ENCODE assay signal across 8 cellular contexts in the genomic region with DNA sequence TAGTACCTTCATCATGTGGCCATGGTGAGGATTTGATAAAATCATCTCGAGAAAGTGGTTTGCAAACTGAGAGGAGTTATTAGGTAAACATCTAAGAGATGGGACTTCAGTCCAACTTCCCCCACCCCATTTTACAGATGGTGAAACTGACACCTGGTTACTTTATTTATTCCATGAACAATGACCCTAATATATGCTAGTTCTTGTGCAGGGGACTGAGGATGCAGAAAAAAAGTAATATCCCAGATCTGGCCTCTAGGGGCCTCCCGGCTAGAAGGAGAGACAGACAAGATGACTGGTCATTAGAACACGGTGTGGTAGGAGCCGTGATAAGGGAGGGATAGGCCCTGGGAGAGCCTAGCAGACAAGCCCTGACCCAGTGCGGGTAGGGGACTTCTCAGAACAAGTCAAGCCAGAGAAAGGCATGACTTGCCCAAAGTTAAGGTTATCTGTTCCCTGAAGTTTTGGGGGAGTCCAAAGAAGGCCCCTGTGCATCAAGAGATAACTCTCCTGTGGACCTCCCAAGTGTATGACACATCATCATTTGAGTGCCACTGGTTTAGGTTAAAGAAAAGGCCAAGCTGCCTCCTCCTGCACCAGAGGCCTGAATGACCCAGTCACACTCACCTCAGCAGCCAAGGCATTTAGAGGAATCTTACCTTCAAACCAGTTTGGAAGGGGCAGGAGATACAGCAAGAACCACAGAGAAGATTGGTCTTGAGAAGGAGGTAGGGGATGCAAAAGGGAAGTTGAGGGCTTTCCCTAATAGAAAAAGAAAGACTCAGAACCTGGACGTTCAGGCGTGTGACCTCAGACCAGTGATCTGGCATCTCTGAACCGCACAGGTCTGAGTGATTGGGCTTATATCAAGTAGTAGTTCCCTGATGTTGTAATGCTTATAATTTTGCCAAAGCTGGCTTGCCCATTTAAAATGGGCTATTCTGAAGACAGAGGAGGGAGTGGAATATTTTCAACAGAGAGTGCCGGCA. TPM values are rescaled to one million over a fixed set of nuclear protein-coding genes. Genes with fewer than 3 reads are reported as not detected.
DNase-seq lines count a peak whose midpoint lies in the region; ATAC-seq, FAIRE-seq and TF ChIP-seq lines count a peak whose summit lies in the region.

No MANE protein-coding gene starts in this region.

- CTCF ChIA-PET in endothelial cell of umbilical vein (lab: Charles Lee), result interaction anchor here (0.9 kb wide), 1 partner anchor 119 kb away, joined by 3 read pairs; no protein-coding TSS in a partner anchor

- H3K9me3 ChIP-seq in endothelial cell of umbilical vein (replicated peaks; ENCODE audit: control insufficient read depth, insufficient read depth, low read length) (no peaks in the 10 kb centered on the region), small intestine (ENCODE audit: control insufficient read depth, low read depth) (no peaks in the 10 kb centered on the region)

- H3K36me3 Mint-ChIP-seq in nephron progenitor cell (ENCODE audit: low read depth), result no peaks in the 10 kb centered on the region

- H3K27me3 Mint-ChIP-seq in nephron progenitor cell (ENCODE audit: low read depth, poor library complexity), result no peaks in the 10 kb centered on the region

- no peaks in the 10 kb centered on the region for H4K20me1 ChIP-seq in endothelial cell of umbilical vein (replicated peaks; ENCODE audit: control insufficient read depth, extremely low read depth, insufficient read depth, low read length)

- peaks cover 39% of the 10 kb centered on the region for H3K4me1 Mint-ChIP-seq in nephron progenitor cell

- ATAC-seq in HG02870 (IDR thresholded peaks at IDR 0.05; ENCODE audit: unreplicated experiment), result no peak

- H3K27me3 ChIP-seq in endothelial cell of umbilical vein (ENCODE audit: control insufficient read depth in 2 of 2, insufficient read depth in 2 of 2, low read length in 2 of 2), result peaks cover 20 to 24% of the 10 kb centered on the region in 2 experiments
- H3K27me3 ChIP-seq in small intestine (ENCODE audit: control insufficient read depth in 2 of 2, insufficient read depth in 2 of 2, low read length in 2 of 2), result no peaks in the 10 kb centered on the region

- no peaks in the 10 kb centered on the region for H3K36me3 ChIP-seq in endothelial cell of umbilical vein (ENCODE audit: control insufficient read depth in 2 of 2, extremely low read depth in 1 of 2, insufficient read depth in 2 of 2, low read length in 2 of 2)
- H3K36me3 ChIP-seq in small intestine (ENCODE audit: control insufficient read depth in 2 of 2, insufficient read depth in 2 of 2, low read length in 2 of 2), result no peaks in the 10 kb centered on the region

- 53 to 56% (median 53%) methylated on average over 9 of the region's 9 CpGs for WGBS in small intestine, 3 donors

- dilution Hi-C loops in endothelial cell of umbilical vein (cut with MboI; ENCODE audit: extremely low pct_ligation_motif_present, low sequenced_read_pairs), result no loop called here

- in situ Hi-C loops in ACHN (cut with HindIII; ENCODE audit: low pct_ligation_motif_present, low pct_unique_long_range_greater_than_20kb, low sequenced_read_pairs) (no loop called here), GM13976 (cut with MboI; ENCODE audit: low sequenced_read_pairs, unreplicated experiment) (no loop called here)

- peak overlapping the region; percentile 45 for H3K4me3 Mint-ChIP-seq in nephron progenitor cell

- TF ChIP-seq CTCF in GM13976 (IDR thresholded peaks at IDR 0.05; ENCODE audit: borderline replicate concordance, control extremely low read depth, extremely low read depth, insufficient read depth, missing control alignments) (peak; percentile 43), endothelial cell of umbilical vein (IDR thresholded peaks at IDR 0.05; ENCODE audit: extremely low read depth in 1 of 2, insufficient read depth in 1 of 2, low read depth in 1 of 2, low read length in 2 of 2) (peak; percentile 46 to 50), nephron progenitor cell (IDR thresholded peaks at IDR 0.05) (peak; percentile 56)

- H3K27ac ChIP-seq in endothelial cell of umbilical vein (ENCODE audit: insufficient read depth, low read depth, low read length), result no peak overlapping the region
- peak overlapping the region in 1 of 2 donors; percentile 32 for H3K27ac ChIP-seq in small intestine (ENCODE audit: low read depth in 1 of 2, low read length in 1 of 2)

- H3K9me3 Mint-ChIP-seq in nephron progenitor cell, result peaks cover 5% of the 10 kb centered on the region

- H3K4me3 ChIP-seq in endothelial cell of umbilical vein (replicated peaks in 1 of 3; ENCODE audit: insufficient read depth in 1 of 3, low read depth in 1 of 3, low read length in 3 of 3) (no peak overlapping the region), small intestine (ENCODE audit: low read depth in 1 of 2, low read length in 2 of 2) (no peak overlapping the region)

- H3K4me1 ChIP-seq in endothelial cell of umbilical vein (ENCODE audit: control insufficient read depth, extremely low read depth, insufficient read depth, low read length) (peaks cover 19% of the 10 kb centered on the region), small intestine (ENCODE audit: control insufficient read depth in 2 of 2, insufficient read depth in 1 of 2, low read depth in 1 of 2, low read length in 1 of 2) (no peaks in the 10 kb centered on the region)

- H3K79me2 ChIP-seq in endothelial cell of umbilical vein (ENCODE audit: control insufficient read depth, insufficient read depth, low read length), result no peaks in the 10 kb centered on the region

- intact Hi-C loops in endothelial cell of umbilical vein (cut with micrococcal nuclease), result no loop called here

- H3K4me2 ChIP-seq in endothelial cell of umbilical vein (ENCODE audit: insufficient read depth, low read length), result no peak overlapping the region

- H3K27ac Mint-ChIP-seq in nephron progenitor cell, result no peak overlapping the region

- DNase-seq in ACHN (peak; percentile 55), GM13976 (ENCODE audit: low spot score) (peak; percentile 73), NCI-H69 (lab: John Stamatoyannopoulos, UW) (peak; percentile 20), endothelial cell of umbilical vein (ENCODE audit: low read depth, low spot score) (peak; percentile 33), nephron progenitor cell (no peak), small intestine (no peak), T-helper 1 cell (no peak)

- H2AFZ ChIP-seq in endothelial cell of umbilical vein (ENCODE audit: low read depth, low read length), result no peak overlapping the region

- POLR2A ChIA-PET in endothelial cell of umbilical vein (lab: Charles Lee), result no interaction called here

- no peaks in the 10 kb centered on the region for H3K9me1 ChIP-seq in endothelial cell of umbilical vein (replicated peaks; ENCODE audit: control insufficient read depth, extremely low read depth, insufficient read depth, low read length)

- FAIRE-seq in endothelial cell of umbilical vein (lab: Jason Lieb, UNC), result peak; percentile 44
- no peak for FAIRE-seq in small intestine (lab: Jason Lieb, UNC)

- no peak for TF ChIP-seq POLR2A in endothelial cell of umbilical vein (IDR thresholded peaks at IDR 0.05; ENCODE audit: low read depth, low read length)

- no TSS peak for BruUV-seq in endothelial cell of umbilical vein (replicated peaks; lab: Mats Ljungman, UMichigan)

- no peak overlapping the region for H3K9ac ChIP-seq in endothelial cell of umbilical vein (replicated peaks; ENCODE audit: extremely low read depth, insufficient read depth, low read length)

TF ChIP-seq in endothelial cell of umbilical vein, 7 proteins besides CTCF, POLR2A, EP300 and RAD21:
- TF ChIP-seq EZH2 (IDR thresholded peaks at IDR 0.05; ENCODE audit: borderline replicate concordance, low read depth, low read length, severe bottlenecking), result no peak
- TF ChIP-seq MYC (IDR thresholded peaks at IDR 0.05; ENCODE audit: low read depth, low read length), result no peak
- no peak for TF ChIP-seq MAX (IDR thresholded peaks at IDR 0.05; ENCODE audit: insufficient read depth, insufficient read length)
- TF ChIP-seq POLR2AphosphoS5 (IDR thresholded peaks at IDR 0.05; ENCODE audit: insufficient read depth, low read depth, low read length), result no peak
- TF ChIP-seq FOS (IDR thresholded peaks at IDR 0.05; ENCODE audit: borderline replicate concordance, insufficient read depth, low read length), result no peak
- no peak for TF ChIP-seq JUN (IDR thresholded peaks at IDR 0.05; ENCODE audit: borderline replicate concordance, insufficient read depth, insufficient read length, low read depth)
- TF ChIP-seq GATA2 (IDR thresholded peaks at IDR 0.05; ENCODE audit: insufficient read depth, insufficient read length, low read depth, low read length), result no peak

RNA-seq across cellular contexts. Expression of gene CMKLR1, which starts 1.6 kb away (rescaled TPM):
- total RNA-seq in endothelial cell of umbilical vein, result not detected in 2 replicates
- polyA plus RNA-seq in endothelial cell of umbilical vein (0.60 and 0.61 TPM in 2 replicates), small intestine (1 to 10 TPM; 1.1 to 5.5 (median 1.4) TPM)
- 0.14 and 0.15 TPM in 2 replicates for polyA plus RNA-seq in endothelial cell of umbilical vein (2011; cell fraction: cytosol; rRNA removed)
- polyA plus RNA-seq in endothelial cell of umbilical vein (2011; cell fraction: nucleus; rRNA removed), result 0.07 and 0.13 TPM in 2 replicates
- 0.13 and 0.42 TPM in 2 replicates for polyA plus RNA-seq in endothelial cell of umbilical vein (2012)
- 1.7 and 1.8 TPM in 2 replicates for polyA minus RNA-seq in endothelial cell of umbilical vein
- polyA minus RNA-seq in endothelial cell of umbilical vein (2011; cell fraction: cytosol; rRNA and poly(A)+ RNA removed), result not detected
- 0.10 and 0.58 TPM in 2 replicates for polyA minus RNA-seq in endothelial cell of umbilical vein (2011; cell fraction: nucleus; rRNA and poly(A)+ RNA removed)

Comparison
In these comparisons a context has a peak if more than half of its experiments do, and no peak if none do; other contexts are left out.
1. DNase-seq: peak in ACHN (single experiment), GM13976 (single experiment), NCI-H69 (single experiment) and endothelial cell of umbilical vein (single experiment); none in nephron progenitor cell (single experiment), small intestine (single experiment) and T-helper 1 cell (0 of 5).
2. Peak in every context shown above with its lines, with median percentiles within 50 percentile points of each other: CTCF ChIP-seq.